17 cellular contexts compared by ENCODE assay signal in genomic region chr2:3386448-3386958, GRCh38.
"Had no signal": no experiment of that assay in that cellular context is flagged by ENCODE, and none has a peak within 500 bp of the region (broad histone marks: within the 10 kb centered on the region; RNA-seq: fewer than 3 reads in every experiment).

No MANE protein-coding gene starts in this region.

- H3K4me3 Mint-ChIP-seq: activated CD4-positive, alpha-beta memory T cell treated with anti-CD3 and anti-CD28 coated beads, Interleukin-2, amount 10 ng/mL, durations not matched to agents 7 days and 5 days; activated CD4-positive, alpha-beta T cell treated with anti-CD3 and anti-CD28 coated beads, Interleukin-2, amount 10 ng/mL, durations not matched to agents 24 days and 14 days; activated naive CD4-positive, alpha-beta T cell treated with anti-CD3 and anti-CD28 coated beads, Interleukin-2, amount 10 ng/mL, durations not matched to agents 7 days and 5 days; immature natural killer cell had no signal

- ATAC-seq: activated CD4-positive, CD25-positive, alpha-beta regulatory T cell treated with anti-CD3 and anti-CD28 coated beads, Interleukin-2, amount 50 U/mL, for 24 hours; foreskin keratinocyte; left lung; naive thymus-derived CD8-positive, alpha-beta T cell; pancreas; right cardiac atrium had no signal

- H3K27ac Mint-ChIP-seq: activated CD4-positive, alpha-beta memory T cell treated with anti-CD3 and anti-CD28 coated beads, Interleukin-2, amount 10 ng/mL, durations not matched to agents 7 days and 5 days; activated CD4-positive, alpha-beta T cell treated with anti-CD3 and anti-CD28 coated beads, Interleukin-2, amount 10 ng/mL, durations not matched to agents 24 days and 14 days; activated naive CD4-positive, alpha-beta T cell treated with anti-CD3 and anti-CD28 coated beads, Interleukin-2, amount 10 ng/mL, durations not matched to agents 7 days and 5 days had no signal

- H3K9me3 Mint-ChIP-seq: activated CD4-positive, alpha-beta T cell treated with anti-CD3 and anti-CD28 coated beads, Interleukin-2, amount 10 ng/mL, durations not matched to agents 24 days and 14 days; activated naive CD4-positive, alpha-beta T cell treated with anti-CD3 and anti-CD28 coated beads, Interleukin-2, amount 10 ng/mL, durations not matched to agents 7 days and 5 days; immature natural killer cell had no signal

- DNase-seq: activated CD4-positive, alpha-beta memory T cell treated with anti-CD3 and anti-CD28 coated beads, Interleukin-2, amount 10 ng/mL, durations not matched to agents 7 days and 5 days; activated CD4-positive, alpha-beta T cell treated with anti-CD3 and anti-CD28 coated beads, Interleukin-2, amount 10 ng/mL, durations not matched to agents 24 days and 14 days; activated effector memory CD4-positive, alpha-beta T cell treated with anti-CD3 and anti-CD28 coated beads, Interleukin-2, amount 50 U/mL, for 16 hours; activated naive CD4-positive, alpha-beta T cell treated with anti-CD3 and anti-CD28 coated beads, Interleukin-2, amount 10 ng/mL, durations not matched to agents 7 days and 5 days; amygdala; cerebellar nuclear complex; foreskin keratinocyte; immature natural killer cell; left lung; naive thymus-derived CD8-positive, alpha-beta T cell; pancreas; right cardiac atrium; stimulated activated CD4-positive, alpha-beta T cell treated with anti-CD3 and anti-CD28 coated beads, Interleukin-12 subunit alpha, Interleukin-12 subunit beta, amount 100 ng/mL, for 4 hours; stimulated activated CD4-positive, alpha-beta T cell treated with anti-CD3 and anti-CD28 coated beads, Interleukin-4, amount 100 ng/mL, for 4 hours; stomach; T-helper 9 cell had no signal

- H3K27me3 Mint-ChIP-seq: activated CD4-positive, alpha-beta memory T cell treated with anti-CD3 and anti-CD28 coated beads, Interleukin-2, amount 10 ng/mL, durations not matched to agents 7 days and 5 days; activated CD4-positive, alpha-beta T cell treated with anti-CD3 and anti-CD28 coated beads, Interleukin-2, amount 10 ng/mL, durations not matched to agents 24 days and 14 days; activated naive CD4-positive, alpha-beta T cell treated with anti-CD3 and anti-CD28 coated beads, Interleukin-2, amount 10 ng/mL, durations not matched to agents 7 days and 5 days; naive thymus-derived CD8-positive, alpha-beta T cell had no signal
